20 cellular contexts compared by ENCODE assay signal in genomic region chr1:206757524-206758266, GRCh38. TPM values are rescaled to one million over a fixed set of nuclear protein-coding genes. Genes with fewer than 3 reads are reported as not detected.
DNase-seq lines count a peak whose midpoint lies in the region.
"Had no signal": no experiment of that assay in that cellular context is flagged by ENCODE, and none has a peak within 500 bp of the region (broad histone marks: within the 10 kb centered on the region; RNA-seq: fewer than 3 reads in every experiment).

No MANE protein-coding gene starts in this region.

- CTCF ChIA-PET in activated naive CD4-positive, alpha-beta T cell treated with anti-CD3 and anti-CD28 coated beads for 36 hours (lab: Charles Lee): interaction anchor here (0.6 to 4.4 kb wide), 9 partner anchors 11 to 154 kb away, joined by 3 to 17 read pairs (median 5); no protein-coding TSS in a partner anchor

- peak; percentile 33 for DNase-seq in activated CD8-positive, alpha-beta memory T cell treated with anti-CD3 and anti-CD28 coated beads, Interleukin-2, amount 50 U/mL, for 4 hours
- no peak for DNase-seq in activated CD8-positive, alpha-beta memory T cell treated with anti-CD3 and anti-CD28 coated beads for 24 hours
- peak; percentile 72 for DNase-seq in NOMO-1 treated with DMSO at 0.1 percent for 48 hours (lab: John Stamatoyannopoulos, UW; ENCODE audit: unreplicated experiment)
- DNase-seq in activated naive CD4-positive, alpha-beta T cell treated with anti-CD3 and anti-CD28 coated beads for 36 hours: peak; percentile 69
- DNase-seq in stimulated activated naive CD4-positive, alpha-beta T cell (lab: John Stamatoyannopoulos, UW): peak in 4 of 6 experiments; percentile 13 to 85 (median 82)
- DNase-seq in HT-29 (ENCODE audit: low spot score): no peak
- no peak for DNase-seq in ureter (ENCODE audit: low spot score)
- DNase-seq in NCI-H510A (lab: John Stamatoyannopoulos, UW): no peak
- DNase-seq: brain microvascular endothelial cell; DMS79; effector CD8-positive, alpha-beta T cell; gastrocnemius medialis; HFFc6; NCI-H1105 treated with DMSO at 0.1 percent for 48 hours; NCI-H226; tibial artery had no signal

- no peaks in the 10 kb centered on the region for H3K9me3 Mint-ChIP-seq in activated naive CD4-positive, alpha-beta T cell treated with anti-CD3 and anti-CD28 coated beads for 36 hours
- H3K9me3 Mint-ChIP-seq: activated T-helper 1 cell treated with anti-CD3 and anti-CD28 coated beads, Interleukin-12 subunit alpha, Interleukin-12 subunit beta, Interleukin-2, Interleukin-4 antibody, amounts not matched to agents 30 ng/mL and 10 ng/mL and 1 ng/mL, durations not matched to agents 14 hours and 24 hours and 36 hours; HFFc6 had no signal

- no peak overlapping the region for H3K27ac Mint-ChIP-seq in activated naive CD4-positive, alpha-beta T cell treated with anti-CD3 and anti-CD28 coated beads for 36 hours
- H3K27ac Mint-ChIP-seq: activated T-helper 1 cell treated with anti-CD3 and anti-CD28 coated beads, Interleukin-12 subunit alpha, Interleukin-12 subunit beta, Interleukin-2, Interleukin-4 antibody, amounts not matched to agents 30 ng/mL and 10 ng/mL and 1 ng/mL, durations not matched to agents 14 hours and 24 hours and 36 hours; HFFc6 had no signal

- no peaks in the 10 kb centered on the region for H3K27me3 Mint-ChIP-seq in activated naive CD4-positive, alpha-beta T cell treated with anti-CD3 and anti-CD28 coated beads for 36 hours (ENCODE audit: low read depth)

- H3K4me1 Mint-ChIP-seq in activated naive CD4-positive, alpha-beta T cell treated with anti-CD3 and anti-CD28 coated beads for 36 hours (ENCODE audit: low read depth): peaks cover 26% of the 10 kb centered on the region

- no peaks in the 10 kb centered on the region for H3K36me3 Mint-ChIP-seq in activated naive CD4-positive, alpha-beta T cell treated with anti-CD3 and anti-CD28 coated beads for 36 hours (ENCODE audit: low read depth)

- H3K4me3 Mint-ChIP-seq in activated naive CD4-positive, alpha-beta T cell treated with anti-CD3 and anti-CD28 coated beads for 36 hours: no peak overlapping the region
- H3K4me3 Mint-ChIP-seq: activated T-helper 1 cell treated with anti-CD3 and anti-CD28 coated beads, Interleukin-12 subunit alpha, Interleukin-12 subunit beta, Interleukin-2, Interleukin-4 antibody, amounts not matched to agents 30 ng/mL and 10 ng/mL and 1 ng/mL, durations not matched to agents 14 hours and 24 hours and 36 hours; HFFc6 had no signal

- intact Hi-C loops in activated naive CD4-positive, alpha-beta T cell treated with anti-CD3 and anti-CD28 coated beads for 36 hours (cut with micrococcal nuclease): loop anchor here (1.0 to 2.0 kb wide), 5 partner anchors 9 to 55 kb away; no protein-coding TSS in a partner anchor

RNA-seq across cellular contexts. Expression of gene IL19, which starts 12.9 kb away (rescaled TPM):
- not detected for total RNA-seq in activated naive CD4-positive, alpha-beta T cell treated with anti-CD3 and anti-CD28 coated beads for 36 hours
- not detected in 2 replicates for total RNA-seq in HT-29 (2014; rRNA removed; shearing (Covaris generic))
- total RNA-seq in ureter: not detected
- total RNA-seq: activated T-helper 1 cell treated with anti-CD3 and anti-CD28 coated beads, Interleukin-12 subunit alpha, Interleukin-12 subunit beta, Interleukin-2, Interleukin-4 antibody, amounts not matched to agents 30 ng/mL and 10 ng/mL and 1 ng/mL, durations not matched to agents 14 hours and 24 hours and 36 hours; gastrocnemius medialis; HFFc6; mesenteric fat pad; osteocyte; smooth muscle cell had no signal

RNA-seq across cellular contexts. Expression of gene IL10, which starts 14.6 kb away (rescaled TPM):
- total RNA-seq in activated naive CD4-positive, alpha-beta T cell treated with anti-CD3 and anti-CD28 coated beads for 36 hours: not detected
- not detected in 2 replicates for total RNA-seq in HT-29 (2014; rRNA removed; shearing (Covaris generic))
- 0.68 TPM for total RNA-seq in ureter
- total RNA-seq: HFFc6, osteocyte had no signal

Comparison
In these comparisons a context has a peak if more than half of its experiments do, and no peak if none do; other contexts are left out.
1. DNase-seq: peak in activated CD8-positive, alpha-beta memory T cell treated with anti-CD3 and anti-CD28 coated beads, Interleukin-2, amount 50 U/mL, for 4 hours (single experiment), NOMO-1 treated with DMSO at 0.1 percent for 48 hours (single experiment), activated naive CD4-positive, alpha-beta T cell treated with anti-CD3 and anti-CD28 coated beads for 36 hours (single experiment) and stimulated activated naive CD4-positive, alpha-beta T cell (4 of 6); none in activated CD8-positive, alpha-beta memory T cell treated with anti-CD3 and anti-CD28 coated beads for 24 hours (single experiment), HT-29 (single experiment), ureter (single experiment) and NCI-H510A (single experiment).